Comparison of ENCODE assay signal across 14 cellular contexts in the genomic region with DNA sequence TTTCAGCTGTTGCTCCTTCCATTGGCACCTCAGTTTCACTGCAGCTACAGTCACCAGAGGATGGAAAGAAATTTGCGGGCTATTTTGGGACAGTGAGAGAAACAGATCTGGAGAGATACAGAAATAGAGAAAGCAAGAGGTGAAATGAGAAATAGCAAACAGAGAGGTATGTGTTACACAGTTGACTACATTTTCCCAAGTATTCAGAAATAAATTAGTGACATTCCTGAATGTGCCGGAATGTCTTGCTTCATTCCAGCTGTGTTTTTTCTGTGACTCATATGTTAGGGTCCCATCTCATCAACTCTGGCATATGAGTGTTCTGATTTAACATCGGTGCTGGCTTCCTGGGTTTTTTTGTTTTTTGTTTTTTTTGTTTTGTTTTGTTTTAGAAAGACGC.
A peak's percentile ranks its signal among the peaks of the same experiment; 100 is the strongest.
DNase-seq lines count a peak whose midpoint lies in the region; TF ChIP-seq lines count a peak whose summit lies in the region.
"Had no signal": no experiment of that assay in that cellular context is flagged by ENCODE, and none has a peak within 500 bp of the region (broad histone marks: within the 10 kb centered on the region; RNA-seq: fewer than 3 reads in every experiment).

No MANE protein-coding gene starts in this region.

- H3F3A ChIP-seq in MM.1S (ENCODE audit: insufficient read depth, low read length), result no peaks in the 10 kb centered on the region

- H3K4me3 ChIP-seq in MM.1S (ENCODE audit: low read length), result no peak overlapping the region
- no peak overlapping the region for H3K4me3 ChIP-seq in dorsolateral prefrontal cortex
- H3K4me3 ChIP-seq: esophagus squamous epithelium had no signal

- H4K20me1 ChIP-seq in MM.1S (ENCODE audit: insufficient read depth, low read length), result no peaks in the 10 kb centered on the region

- no peaks in the 10 kb centered on the region for H3K4me1 ChIP-seq in MM.1S (ENCODE audit: low read length)

- no peaks in the 10 kb centered on the region for H3K36me3 Mint-ChIP-seq in chondrocyte (ENCODE audit: low read depth)

- no peaks in the 10 kb centered on the region for H3K9me3 ChIP-seq in MM.1S (replicated peaks; ENCODE audit: insufficient read depth, low read length)
- H3K9me3 ChIP-seq: esophagus squamous epithelium had no signal

- peaks cover 54% of the 10 kb centered on the region for H3K4me1 Mint-ChIP-seq in chondrocyte (ENCODE audit: low read depth)
- H3K4me1 Mint-ChIP-seq: B cell had no signal

- DNase-seq in A172 (ENCODE audit: low spot score), result peak; percentile 90
- DNase-seq in HS-5 (ENCODE audit: low read depth), result peak; percentile 84
- no peak for DNase-seq in chondrocyte (ENCODE audit: low spot score)
- peak; percentile 94 for DNase-seq in kidney glomerular epithelial cell (lab: John Stamatoyannopoulos, UW)
- DNase-seq in MM.1S, result no peak
- DNase-seq in dorsolateral prefrontal cortex, result no peak
- no peak for DNase-seq in DMS53 treated with DMSO at 0.1 percent for 48 hours (lab: John Stamatoyannopoulos, UW; ENCODE audit: unreplicated experiment)
- no peak for DNase-seq in NCI-H187 treated with DMSO at 0.1 percent for 48 hours (lab: John Stamatoyannopoulos, UW)
- DNase-seq: activated CD4-positive, alpha-beta T cell treated with anti-CD3 and anti-CD28 coated beads, Interleukin-2, amount 50 U/mL, for 1 hour; activated naive CD4-positive, alpha-beta T cell treated with anti-CD3 and anti-CD28 coated beads, Interleukin-2, amount 50 U/mL, for 16 hours; esophagus squamous epithelium; stimulated activated CD4-positive, alpha-beta T cell treated with anti-CD3 and anti-CD28 coated beads, Interleukin-1b, Interleukin-23, amount 100 ng/mL, for 48 hours had no signal

- H3K4me2 ChIP-seq in MM.1S (ENCODE audit: low read depth, low read length), result no peak overlapping the region
- H3K4me2 ChIP-seq: KMS-11 had no signal

- no peaks in the 10 kb centered on the region for H3K79me2 ChIP-seq in MM.1S (ENCODE audit: low read length)

- intact Hi-C loops in dorsolateral prefrontal cortex (cut with DNase I), result no loop called here

- H3K4me3 Mint-ChIP-seq in chondrocyte (ENCODE audit: unreplicated experiment), result peak overlapping the region; percentile 13
- H3K4me3 Mint-ChIP-seq: B cell had no signal

- H3K9ac ChIP-seq in MM.1S (ENCODE audit: low read length), result no peak overlapping the region
- H3K9ac ChIP-seq: KMS-11 had no signal

- no peaks in the 10 kb centered on the region for H3K27me3 ChIP-seq in MM.1S (replicated peaks; ENCODE audit: insufficient read depth, low read length)
- H3K27me3 ChIP-seq in dorsolateral prefrontal cortex, result no peaks in the 10 kb centered on the region
- H3K27me3 ChIP-seq: esophagus squamous epithelium had no signal

- H3K9me3 Mint-ChIP-seq in chondrocyte (ENCODE audit: low read depth), result peaks cover 4% of the 10 kb centered on the region

- H3K27me3 Mint-ChIP-seq in chondrocyte (ENCODE audit: low read depth), result no peaks in the 10 kb centered on the region
- H3K27me3 Mint-ChIP-seq: B cell had no signal

- H3K27ac ChIP-seq in MM.1S (ENCODE audit: low read length) (no peak overlapping the region), dorsolateral prefrontal cortex (no peak overlapping the region)
- H3K27ac ChIP-seq: esophagus squamous epithelium, KMS-11 had no signal

- no peak overlapping the region for H2AFZ ChIP-seq in MM.1S (ENCODE audit: low read length)

- H3K27ac Mint-ChIP-seq in chondrocyte (ENCODE audit: unreplicated experiment), result peak overlapping the region; percentile 96
- H3K27ac Mint-ChIP-seq: B cell had no signal

- H3K9me2 ChIP-seq in MM.1S (replicated peaks; ENCODE audit: insufficient read depth, low read length), result no peaks in the 10 kb centered on the region

- TF ChIP-seq CTCF in chondrocyte (IDR thresholded peaks at IDR 0.05) (no peak), MM.1S (IDR thresholded peaks at IDR 0.05; ENCODE audit: low read length) (no peak), dorsolateral prefrontal cortex (IDR thresholded peaks at IDR 0.05 in 54 of 56, conservative IDR thresholded peaks at IDR 0.05 in 2 of 56; ENCODE audit: low read depth in 1 of 56, partially characterized antibody in 56 of 56) (no peak)

- H3K36me3 ChIP-seq in MM.1S (replicated peaks; ENCODE audit: insufficient read depth, low read length), result no peaks in the 10 kb centered on the region
- H3K36me3 ChIP-seq: esophagus squamous epithelium had no signal

Comparison
In these comparisons a context has a peak if more than half of its experiments do, and no peak if none do; other contexts are left out.
1. DNase-seq: peak in A172 (single experiment), HS-5 (single experiment) and kidney glomerular epithelial cell (single experiment); none in chondrocyte (single experiment), MM.1S (single experiment), dorsolateral prefrontal cortex (0 of 10), DMS53 treated with DMSO at 0.1 percent for 48 hours (single experiment) and NCI-H187 treated with DMSO at 0.1 percent for 48 hours (single experiment).